Comparison of ENCODE assay signal across 8 cellular contexts in the genomic region with DNA sequence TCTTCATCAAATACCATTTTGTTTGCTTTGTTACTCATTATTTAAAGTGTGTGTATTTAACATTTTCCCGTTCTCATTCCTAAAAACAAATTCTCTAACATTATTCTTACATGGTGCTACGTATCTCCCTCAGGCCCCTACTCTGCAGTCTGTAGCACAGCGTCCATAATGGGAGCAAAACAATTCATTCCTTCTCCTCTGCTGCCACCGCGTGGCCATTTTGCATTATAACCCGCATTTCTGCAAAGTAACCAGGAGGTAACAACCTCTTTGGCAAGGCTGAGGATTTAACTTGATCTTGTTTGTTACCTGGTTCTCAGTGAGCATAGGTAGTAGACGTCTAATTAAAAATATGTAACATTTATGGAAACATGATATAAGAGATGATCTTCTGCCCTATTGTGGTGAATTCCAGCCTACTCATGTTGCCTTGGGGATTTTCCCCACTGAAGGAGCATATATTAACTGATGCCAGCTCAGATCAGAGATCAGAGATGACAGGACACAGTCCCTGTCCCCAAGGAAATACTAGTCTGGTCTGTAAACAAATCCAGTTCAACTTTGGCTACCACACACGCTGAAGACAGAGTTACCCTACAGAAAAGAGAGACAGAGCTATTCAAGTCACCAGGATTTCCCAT. TPM values are rescaled to one million over a fixed set of nuclear protein-coding genes. Genes with fewer than 3 reads are reported as not detected.
DNase-seq lines count a peak whose midpoint lies in the region; ATAC-seq and TF ChIP-seq lines count a peak whose summit lies in the region.

No MANE protein-coding gene starts in this region.

- POLR2A ChIA-PET in CD4-positive, alpha-beta memory T cell (lab: Charles Lee; ENCODE audit: partially characterized antibody) = interaction anchor here (1.5 kb wide), 1 partner anchor 18 kb away, joined by 4 read pairs; a partner anchor contains a TSS

- peaks cover 2 to 6% of the 10 kb centered on the region in 2 donors for H3K36me3 Mint-ChIP-seq in CD4-positive, alpha-beta memory T cell
- peaks cover 8% of the 10 kb centered on the region for H3K36me3 Mint-ChIP-seq in endodermal cell (ENCODE audit: low read depth)

- peak; percentile 81 for ATAC-seq in GM19455 (IDR thresholded peaks at IDR 0.05; ENCODE audit: unreplicated experiment)

- H3K9me3 Mint-ChIP-seq in CD4-positive, alpha-beta memory T cell = no peaks in the 10 kb centered on the region
- peaks cover 13% of the 10 kb centered on the region for H3K9me3 Mint-ChIP-seq in endodermal cell

- CTCF ChIA-PET in CD4-positive, alpha-beta memory T cell (lab: Charles Lee; ENCODE audit: partially characterized antibody) = interaction anchor here (0.6 to 6.8 kb wide), 20 partner anchors 9 to 1400 kb away, joined by 3 to 71 read pairs (median 4); a partner anchor contains a TSS

- H3K36me3 ChIP-seq in CD4-positive, alpha-beta memory T cell (ENCODE audit: insufficient read depth, low read length) = no peaks in the 10 kb centered on the region
- peaks cover 1% of the 10 kb centered on the region for H3K36me3 ChIP-seq in endodermal cell (ENCODE audit: control insufficient read depth, insufficient read depth, low read length)

- H3K27me3 ChIP-seq in CD4-positive, alpha-beta memory T cell (ENCODE audit: insufficient read depth, low read length) = no peaks in the 10 kb centered on the region
- H3K27me3 ChIP-seq in endodermal cell (ENCODE audit: control insufficient read depth, insufficient read depth, low read length, poor library complexity, severe bottlenecking) = no peaks in the 10 kb centered on the region

- H3K9me3 ChIP-seq in CD4-positive, alpha-beta memory T cell (ENCODE audit: control insufficient read depth in 1 of 2, low read length in 2 of 2) = no peaks in the 10 kb centered on the region
- no peaks in the 10 kb centered on the region for H3K9me3 ChIP-seq in endodermal cell (ENCODE audit: control insufficient read depth, low read length)

- H3K27ac Mint-ChIP-seq in CD4-positive, alpha-beta memory T cell = no peak overlapping the region
- no peak overlapping the region for H3K27ac Mint-ChIP-seq in endodermal cell

- TF ChIP-seq CTCF in endodermal cell (conservative IDR thresholded peaks at IDR 0.05) = peak; percentile 89

- H3K4me1 Mint-ChIP-seq in CD4-positive, alpha-beta memory T cell = peaks cover 9 to 32% (median 22%) of the 10 kb centered on the region in 4 donors
- H3K4me1 Mint-ChIP-seq in endodermal cell = no peaks in the 10 kb centered on the region

- H3K27me3 Mint-ChIP-seq in CD4-positive, alpha-beta memory T cell = no peaks in the 10 kb centered on the region
- no peaks in the 10 kb centered on the region for H3K27me3 Mint-ChIP-seq in endodermal cell (ENCODE audit: insufficient read depth)

- no peak overlapping the region for H3K4me3 ChIP-seq in CD4-positive, alpha-beta memory T cell (ENCODE audit: low read length in 2 of 2)
- H3K4me3 ChIP-seq in endodermal cell (ENCODE audit: low read length) = no peak overlapping the region

- WGBS in endodermal cell (ENCODE audit: insufficient coverage in 1 of 2, insufficient read length in 1 of 2), 2 experiments = 10 to 14% methylated on average over 6 to 8 of the region's 8 CpGs

- peak; percentile 66 to 74 (median 71) for DNase-seq in CD4-positive, alpha-beta memory T cell
- DNase-seq in HT1080 (ENCODE audit: low read depth) (peak; percentile 57), NOMO-1 (lab: John Stamatoyannopoulos, UW; ENCODE audit: unreplicated experiment in 2 of 2) (peak; percentile 21 to 74), endodermal cell (peak; percentile 88), mesenteric fat pad (ENCODE audit: low spot score) (peak; percentile 45)
- DNase-seq in activated CD8-positive, alpha-beta memory T cell treated with anti-CD3 and anti-CD28 coated beads for 24 hours = peak; percentile 89
- peak; percentile 86 for DNase-seq in stimulated activated CD8-positive, alpha-beta memory T cell treated with anti-CD3 and anti-CD28 coated beads, Interleukin-4, amount 100 ng/mL, for 48 hours

- intact Hi-C loops in CD4-positive, alpha-beta memory T cell (cut with micrococcal nuclease) = loop anchor here (1.0 to 10.0 kb wide), 6 partner anchors 311 to 1263 kb away; no protein-coding TSS in a partner anchor

- peaks cover 11% of the 10 kb centered on the region for H3K4me1 ChIP-seq in CD4-positive, alpha-beta memory T cell (ENCODE audit: insufficient read depth, low read length)
- no peaks in the 10 kb centered on the region for H3K4me1 ChIP-seq in endodermal cell (ENCODE audit: control insufficient read depth, insufficient read depth, low read length)

- no peak overlapping the region for H3K4me3 Mint-ChIP-seq in CD4-positive, alpha-beta memory T cell
- H3K4me3 Mint-ChIP-seq in endodermal cell = no peak overlapping the region

- no peak overlapping the region for H3K9ac ChIP-seq in endodermal cell (ENCODE audit: extremely low read depth, low read length, poor library complexity, severe bottlenecking)

- H3K27ac ChIP-seq in CD4-positive, alpha-beta memory T cell (ENCODE audit: low read depth, low read length) = no peak overlapping the region
- no peak overlapping the region for H3K27ac ChIP-seq in endodermal cell (ENCODE audit: low read depth, low read length)

RNA-seq across cellular contexts. Expression of a gene that starts 10.5 kb away (rescaled TPM):
- total RNA-seq in CD4-positive, alpha-beta memory T cell = not detected
- not detected for polyA plus RNA-seq in CD4-positive, alpha-beta memory T cell
- not detected in 2 replicates for total RNA-seq in HT1080 (2014; rRNA removed; shearing (Covaris generic))
- not detected in 2 replicates for polyA plus RNA-seq in HT1080 (2015; cell fraction: cytosol; rRNA removed)
- polyA plus RNA-seq in HT1080 (2015; cell fraction: nucleus; rRNA removed) = not detected in 2 replicates
- not detected for total RNA-seq in endodermal cell
- polyA plus RNA-seq in endodermal cell (2013, experiment 1 of 2) = not detected
- not detected for polyA plus RNA-seq in endodermal cell (2013, experiment 2 of 2)
- total RNA-seq in mesenteric fat pad = not detected

RNA-seq across cellular contexts. Expression of a gene that starts 18.0 kb away (rescaled TPM):
- 10 to 100 TPM; 16.5 to 18.1 TPM for total RNA-seq in CD4-positive, alpha-beta memory T cell
- polyA plus RNA-seq in CD4-positive, alpha-beta memory T cell = 10 to 100 TPM; 10.4 to 12.1 TPM
- 21.8 and 25.1 TPM in 2 replicates for total RNA-seq in HT1080 (2014; rRNA removed; shearing (Covaris generic))
- 16.6 and 16.9 TPM in 2 replicates for polyA plus RNA-seq in HT1080 (2015; cell fraction: cytosol; rRNA removed)
- polyA plus RNA-seq in HT1080 (2015; cell fraction: nucleus; rRNA removed) = 14.1 and 17.7 TPM in 2 replicates
- total RNA-seq in endodermal cell = 10 to 100 TPM; 26.3 to 28.6 TPM
- 24.6 TPM for polyA plus RNA-seq in endodermal cell (2013, experiment 1 of 2)
- polyA plus RNA-seq in endodermal cell (2013, experiment 2 of 2) = 25.5 TPM
- 15.5 TPM for total RNA-seq in mesenteric fat pad

RNA-seq across cellular contexts. Expression of a gene that starts 21.7 kb away (rescaled TPM):
- not detected for total RNA-seq in CD4-positive, alpha-beta memory T cell
- not detected for polyA plus RNA-seq in CD4-positive, alpha-beta memory T cell
- total RNA-seq in HT1080 (2014; rRNA removed; shearing (Covaris generic)) = not detected in 2 replicates
- polyA plus RNA-seq in HT1080 (2015; cell fraction: cytosol; rRNA removed) = not detected in 2 replicates
- polyA plus RNA-seq in HT1080 (2015; cell fraction: nucleus; rRNA removed) = not detected in 2 replicates
- total RNA-seq in endodermal cell (not detected), mesenteric fat pad (not detected)
- not detected for polyA plus RNA-seq in endodermal cell (2013, experiment 1 of 2)
- not detected for polyA plus RNA-seq in endodermal cell (2013, experiment 2 of 2)
